21 cellular contexts compared by ENCODE assay signal in genomic region chr1:180372728-180373127, GRCh38.
DNase-seq lines count a peak whose midpoint lies in the region; ATAC-seq and TF ChIP-seq lines count a peak whose summit lies in the region.
"Had no signal": no experiment of that assay in that cellular context is flagged by ENCODE, and none has a peak within 500 bp of the region (broad histone marks: within the 10 kb centered on the region; RNA-seq: fewer than 3 reads in every experiment).

No MANE protein-coding gene starts in this region.

- peak overlapping the region; percentile 67 for H3K27ac Mint-ChIP-seq in progenitor cell of endocrine pancreas
- H3K27ac Mint-ChIP-seq in activated T-cell treated with anti-CD3 and anti-CD28 coated beads, Interleukin-2, amount 50 U/mL, for 24 hours: no peak overlapping the region
- H3K27ac Mint-ChIP-seq: CD14-positive monocyte; CD4-positive, alpha-beta T cell; H9 had no signal

- H3K36me3 ChIP-seq in WERI-Rb-1: peaks cover 8% of the 10 kb centered on the region
- H3K36me3 ChIP-seq: BE2C had no signal

- peaks cover 11% of the 10 kb centered on the region for H3K9me3 Mint-ChIP-seq in progenitor cell of endocrine pancreas (ENCODE audit: low read depth)
- H3K9me3 Mint-ChIP-seq in activated T-cell treated with anti-CD3 and anti-CD28 coated beads, Interleukin-2, amount 50 U/mL, for 24 hours: peaks cover 11% of the 10 kb centered on the region
- H3K9me3 Mint-ChIP-seq: H9 had no signal

- DNase-seq in HuH-7 (ENCODE audit: low spot score) (peak; percentile 8), WERI-Rb-1 (peak; percentile 36), progenitor cell of endocrine pancreas (ENCODE audit: low spot score, unreplicated experiment) (no peak), SW480 (ENCODE audit: low spot score) (no peak)
- DNase-seq in activated T-cell treated with anti-CD3 and anti-CD28 coated beads, Interleukin-2, amount 50 U/mL, for 24 hours: no peak
- DNase-seq: 8988T; ACHN; AML-193; BE2C; CD4-positive, alpha-beta T cell; CD8-positive, alpha-beta memory T cell; DMS53; DMS79 treated with DMSO at 0.1 percent for 48 hours; GF-D8; GM23248; H9 had no signal

- H3K4me1 Mint-ChIP-seq in progenitor cell of endocrine pancreas (ENCODE audit: low read depth): peaks cover 33% of the 10 kb centered on the region
- peaks cover 16% of the 10 kb centered on the region for H3K4me1 Mint-ChIP-seq in activated T-cell treated with anti-CD3 and anti-CD28 coated beads, Interleukin-2, amount 50 U/mL, for 24 hours (ENCODE audit: low read depth)
- H3K4me1 Mint-ChIP-seq: CD14-positive monocyte had no signal

- no peaks in the 10 kb centered on the region for H3K27me3 ChIP-seq in WERI-Rb-1 (ENCODE audit: insufficient read depth, low read depth, severe bottlenecking)
- H3K27me3 ChIP-seq: BE2C; BLaER1 treated with 17β-estradiol and CSF1 and Interleukin-3, amounts not matched to agents 10 nM and 100 nM had no signal

- H3K27ac ChIP-seq in WERI-Rb-1: peak overlapping the region; percentile 21
- H3K27ac ChIP-seq: A549; BLaER1 treated with 17β-estradiol and CSF1 and Interleukin-3, amounts not matched to agents 10 nM and 100 nM; GM23248 had no signal

- ATAC-seq in GM19035 (IDR thresholded peaks at IDR 0.05; ENCODE audit: unreplicated experiment): no peak
- ATAC-seq: A549, HCT116 had no signal

- TF ChIP-seq CTCF in WERI-Rb-1 (IDR thresholded peaks at IDR 0.05; ENCODE audit: low read depth, low read length): no peak
- no peak for TF ChIP-seq CTCF in progenitor cell of endocrine pancreas (IDR thresholded peaks at IDR 0.05; ENCODE audit: unreplicated experiment)

- H3K4me3 Mint-ChIP-seq in progenitor cell of endocrine pancreas (ENCODE audit: low read depth): no peak overlapping the region
- no peak overlapping the region for H3K4me3 Mint-ChIP-seq in activated T-cell treated with anti-CD3 and anti-CD28 coated beads, Interleukin-2, amount 50 U/mL, for 24 hours
- H3K4me3 Mint-ChIP-seq: CD14-positive monocyte; CD4-positive, alpha-beta T cell; CD8-positive, alpha-beta memory T cell; H9 had no signal

- peaks cover 13% of the 10 kb centered on the region for H3K36me3 Mint-ChIP-seq in progenitor cell of endocrine pancreas (ENCODE audit: insufficient read depth)
- peaks cover 46% of the 10 kb centered on the region for H3K36me3 Mint-ChIP-seq in activated T-cell treated with anti-CD3 and anti-CD28 coated beads, Interleukin-2, amount 50 U/mL, for 24 hours (ENCODE audit: low read depth)

- H3K9me3 ChIP-seq in WERI-Rb-1 (ENCODE audit: severe bottlenecking): peaks cover 8% of the 10 kb centered on the region
- H3K9me3 ChIP-seq: A549, BE2C had no signal

- H3K4me3 ChIP-seq in WERI-Rb-1 (ENCODE audit: low read depth, low read length): no peak overlapping the region
- H3K4me3 ChIP-seq: A549; BLaER1 treated with 17β-estradiol and CSF1 and Interleukin-3, amounts not matched to agents 10 nM and 100 nM; GM23248 had no signal

- no peaks in the 10 kb centered on the region for H3K27me3 Mint-ChIP-seq in progenitor cell of endocrine pancreas
- H3K27me3 Mint-ChIP-seq in activated T-cell treated with anti-CD3 and anti-CD28 coated beads, Interleukin-2, amount 50 U/mL, for 24 hours: no peaks in the 10 kb centered on the region
- H3K27me3 Mint-ChIP-seq: CD4-positive, alpha-beta T cell; CD8-positive, alpha-beta memory T cell had no signal

Comparison
In these comparisons a context has a peak if more than half of its experiments do, and no peak if none do; other contexts are left out.
1. DNase-seq: peak in HuH-7 (single experiment) and WERI-Rb-1 (single experiment); none in progenitor cell of endocrine pancreas (single experiment), SW480 (single experiment) and activated T-cell treated with anti-CD3 and anti-CD28 coated beads, Interleukin-2, amount 50 U/mL, for 24 hours (single experiment).